ENCODE assay signal across 11 cellular contexts in the genomic region with DNA sequence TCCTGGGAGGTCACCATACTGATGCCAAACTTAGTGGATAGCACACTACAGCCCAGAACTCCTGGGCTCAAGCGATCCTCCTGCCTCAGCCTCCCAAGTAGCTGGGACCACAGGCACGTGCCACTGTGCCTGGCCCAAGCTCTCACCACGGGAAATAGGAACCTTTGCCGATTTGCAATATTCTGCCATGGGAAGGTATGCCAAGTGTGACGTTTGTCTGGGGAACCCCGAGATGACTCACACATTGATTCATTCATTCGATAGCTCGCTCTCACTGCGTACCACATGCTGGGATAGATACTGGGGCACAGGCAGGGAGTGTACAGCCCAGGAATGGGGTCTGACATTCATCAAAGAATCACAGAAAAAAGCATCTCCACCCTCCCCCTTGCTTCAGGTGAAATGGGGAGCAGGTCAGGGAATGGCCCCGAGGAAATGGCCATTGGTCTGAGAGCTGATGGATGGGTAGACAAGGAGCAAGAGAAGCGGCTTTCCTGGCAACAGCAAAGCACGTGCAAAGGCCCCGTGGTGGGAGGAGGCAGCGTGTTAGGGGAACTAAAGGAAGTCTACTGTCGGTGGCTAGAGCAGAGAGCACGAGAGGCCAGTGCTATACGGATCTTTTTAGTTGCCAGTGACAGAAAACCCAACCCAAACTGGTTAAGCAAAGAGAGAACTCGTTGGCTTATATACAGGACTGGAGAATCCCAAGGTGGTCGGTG. TPM values are rescaled to one million over a fixed set of nuclear protein-coding genes. Genes with fewer than 3 reads are reported as not detected.
DNase-seq lines count a peak whose midpoint lies in the region; ATAC-seq and TF ChIP-seq lines count a peak whose summit lies in the region.
"Had no signal": no experiment of that assay in that cellular context is flagged by ENCODE, and none has a peak within 500 bp of the region (broad histone marks: within the 10 kb centered on the region; RNA-seq: fewer than 3 reads in every experiment).

No MANE protein-coding gene starts in this region.

- TF ChIP-seq POLR2A in sigmoid colon (IDR thresholded peaks at IDR 0.05): no peak

- H3K4me3 ChIP-seq in sigmoid colon: no peak overlapping the region
- H3K4me3 ChIP-seq: mucosa of descending colon, testis had no signal

- H3K4me1 ChIP-seq in foreskin keratinocyte: peaks cover 6% of the 10 kb centered on the region
- H3K4me1 ChIP-seq in sigmoid colon: peaks cover 0 to 11% (median 0%) of the 10 kb centered on the region in 4 donors
- H3K4me1 ChIP-seq: testis had no signal

- H3K36me3 Mint-ChIP-seq in activated CD8-positive, alpha-beta T cell treated with anti-CD3 and anti-CD28 coated beads for 36 hours (ENCODE audit: low read depth): no peaks in the 10 kb centered on the region

- peak; percentile 49 for ATAC-seq in activated CD8-positive, alpha-beta T cell treated with anti-CD3 and anti-CD28 coated beads for 36 hours
- ATAC-seq in foreskin keratinocyte: peak; percentile 78
- ATAC-seq: mucosa of descending colon had no signal

- H3K27ac Mint-ChIP-seq in activated CD8-positive, alpha-beta T cell treated with anti-CD3 and anti-CD28 coated beads for 36 hours: no peak overlapping the region

- H3K4me1 Mint-ChIP-seq in activated CD8-positive, alpha-beta T cell treated with anti-CD3 and anti-CD28 coated beads for 36 hours (ENCODE audit: low read depth): peaks cover 15% of the 10 kb centered on the region

- no peaks in the 10 kb centered on the region for H3K36me3 ChIP-seq in sigmoid colon

- DNase-seq in A172 (ENCODE audit: low spot score) (peak; percentile 91), ELR (ENCODE audit: low read depth) (peak; percentile 98), foreskin keratinocyte (peak; percentile 88 to 96), NCI-H2107 (lab: John Stamatoyannopoulos, UW) (no peak), NCI-H2029 (lab: John Stamatoyannopoulos, UW) (no peak), GM19240 (ENCODE audit: insufficient read length, low spot score) (no peak), sigmoid colon (no peak)
- peak; percentile 38 for DNase-seq in activated CD8-positive, alpha-beta T cell treated with anti-CD3 and anti-CD28 coated beads for 36 hours
- DNase-seq: testis had no signal

- POLR2A ChIA-PET in activated CD8-positive, alpha-beta T cell treated with anti-CD3 and anti-CD28 coated beads for 36 hours (lab: Charles Lee): no interaction called here

- intact Hi-C loops in activated CD8-positive, alpha-beta T cell treated with anti-CD3 and anti-CD28 coated beads for 36 hours (cut with micrococcal nuclease): no loop called here
- intact Hi-C loops in sigmoid colon (cut with DNase I): no loop called here

- H3K4me3 Mint-ChIP-seq in activated CD8-positive, alpha-beta T cell treated with anti-CD3 and anti-CD28 coated beads for 36 hours: no peak overlapping the region
- H3K4me3 Mint-ChIP-seq: central memory CD8-positive, alpha-beta T cell had no signal

- no peaks in the 10 kb centered on the region for H3K27me3 Mint-ChIP-seq in activated CD8-positive, alpha-beta T cell treated with anti-CD3 and anti-CD28 coated beads for 36 hours
- H3K27me3 Mint-ChIP-seq: central memory CD8-positive, alpha-beta T cell had no signal

- WGBS in sigmoid colon, 2 donors: 81 to 90% methylated on average over 19 of the region's 19 CpGs

- CTCF ChIA-PET in activated CD8-positive, alpha-beta T cell treated with anti-CD3 and anti-CD28 coated beads for 36 hours (lab: Charles Lee): no interaction called here

- TF ChIP-seq EP300 in sigmoid colon (IDR thresholded peaks at IDR 0.05): no peak

- no peaks in the 10 kb centered on the region for H3K27me3 ChIP-seq in foreskin keratinocyte
- no peaks in the 10 kb centered on the region for H3K27me3 ChIP-seq in sigmoid colon
- H3K27me3 ChIP-seq: testis had no signal

- no peak for TF ChIP-seq CTCF in activated CD8-positive, alpha-beta T cell treated with anti-CD3 and anti-CD28 coated beads for 36 hours (IDR thresholded peaks at IDR 0.05)
- TF ChIP-seq CTCF in foreskin keratinocyte (conservative IDR thresholded peaks at IDR 0.05): no peak
- TF ChIP-seq CTCF in sigmoid colon (IDR thresholded peaks at IDR 0.05): no peak

- H3K27ac ChIP-seq in foreskin keratinocyte: peak overlapping the region; percentile 91
- H3K27ac ChIP-seq in sigmoid colon: no peak overlapping the region
- H3K27ac ChIP-seq: testis had no signal

- H3K9me3 ChIP-seq in sigmoid colon: no peaks in the 10 kb centered on the region
- H3K9me3 ChIP-seq: mucosa of descending colon, testis had no signal

- no peaks in the 10 kb centered on the region for H3K9me3 Mint-ChIP-seq in activated CD8-positive, alpha-beta T cell treated with anti-CD3 and anti-CD28 coated beads for 36 hours
- H3K9me3 Mint-ChIP-seq: central memory CD8-positive, alpha-beta T cell had no signal

RNA-seq across cellular contexts. Expression of a gene that starts 44.1 kb away (rescaled TPM):
- 0.02 and 0.16 TPM in 2 replicates for total RNA-seq in A172 (2014; rRNA removed; shearing (Covaris generic))
- total RNA-seq in activated CD8-positive, alpha-beta T cell treated with anti-CD3 and anti-CD28 coated beads for 36 hours: under 1 TPM; 0.41 to 0.45 TPM
- total RNA-seq in foreskin keratinocyte (0.07 and 0.10 TPM in 2 replicates), sigmoid colon (under 1 TPM in 3 of 4 donors, not detected in 1; 0.16 to 0.68 (median 0.36) TPM)
- polyA plus RNA-seq in foreskin keratinocyte (0.04 and 0.06 TPM in 2 replicates), sigmoid colon (under 1 TPM in 1 of 3 donors, not detected in 2; 0.07 TPM)

Comparison
In these comparisons a context has a peak if more than half of its experiments do, and no peak if none do; other contexts are left out.
1. DNase-seq: peak in A172 (single experiment), ELR (single experiment), activated CD8-positive, alpha-beta T cell treated with anti-CD3 and anti-CD28 coated beads for 36 hours (single experiment) and foreskin keratinocyte (2 of 2); none in NCI-H2107 (single experiment), NCI-H2029 (single experiment), GM19240 (single experiment) and sigmoid colon (single experiment).